Comparison of ENCODE assay signal across 8 cellular contexts in the genomic region with DNA sequence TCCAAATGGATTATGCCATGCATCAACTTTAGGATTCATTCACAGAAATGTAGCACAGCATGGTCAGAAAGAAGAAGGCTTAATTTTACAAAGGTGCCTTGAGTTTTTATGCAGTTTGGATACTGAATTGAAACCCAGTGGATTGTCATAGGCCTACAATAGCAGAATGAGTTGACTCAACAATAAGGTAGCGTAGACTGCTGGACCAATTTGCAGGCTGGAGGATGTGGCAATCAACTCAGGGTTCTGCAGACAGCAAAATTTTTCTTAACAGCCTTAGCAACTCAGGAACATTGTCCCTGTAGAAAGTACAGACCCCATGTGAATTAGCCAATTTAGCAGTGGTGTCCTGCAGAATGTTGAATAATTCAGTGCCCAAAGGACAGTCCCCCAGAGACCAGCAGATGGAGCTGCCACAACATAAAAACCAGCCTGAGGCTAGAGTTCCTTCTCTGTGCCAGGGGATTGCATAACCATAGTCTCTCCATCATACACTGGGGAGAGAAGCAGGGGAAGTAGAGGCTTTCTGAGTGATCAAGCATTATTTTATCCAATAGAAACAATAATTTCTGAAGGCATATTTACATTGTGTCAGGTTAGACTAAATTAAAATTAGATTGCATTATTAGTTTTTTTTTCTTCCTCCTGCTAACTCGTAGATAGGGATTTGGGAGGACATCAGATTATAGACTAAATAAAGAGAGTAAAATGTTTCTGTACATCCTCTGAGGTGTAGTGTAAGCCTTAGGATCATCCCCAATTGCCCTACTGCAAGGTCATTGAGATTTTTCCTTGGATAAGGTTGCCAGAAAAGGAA. TPM values are rescaled to one million over a fixed set of nuclear protein-coding genes. Genes with fewer than 3 reads are reported as not detected.
DNase-seq lines count a peak whose midpoint lies in the region; TF ChIP-seq lines count a peak whose summit lies in the region.

No MANE protein-coding gene starts in this region.

- H3K4me3 ChIP-seq in AG04450 (ENCODE audit: low read depth, low read length) (no peak overlapping the region), WERI-Rb-1 (ENCODE audit: low read depth, low read length) (no peak overlapping the region), fibroblast of the aortic adventitia (ENCODE audit: low read depth, low read length) (no peak overlapping the region)

- H3K4me1 Mint-ChIP-seq in neural crest cell = peaks cover 30% of the 10 kb centered on the region

- no peaks in the 10 kb centered on the region for H3K27me3 Mint-ChIP-seq in neural crest cell (ENCODE audit: low read depth)

- H3K27me3 ChIP-seq in AG04450 (ENCODE audit: control insufficient read depth, insufficient read depth, low read length) = no peaks in the 10 kb centered on the region
- no peaks in the 10 kb centered on the region for H3K27me3 ChIP-seq in WERI-Rb-1 (ENCODE audit: insufficient read depth, low read depth, severe bottlenecking)

- H3K36me3 Mint-ChIP-seq in neural crest cell (ENCODE audit: low read depth) = no peaks in the 10 kb centered on the region

- POLR2A ChIA-PET in AG04450 (lab: Yijun Ruan, JAX) (no interaction called here), GM10248 (lab: Yijun Ruan, JAX) (no interaction called here)

- peak; percentile 65 for TF ChIP-seq CTCF in AG04450 (IDR thresholded peaks at IDR 0.05; ENCODE audit: low read depth, low read length)
- peak; percentile 31 for TF ChIP-seq CTCF in GM10248 (IDR thresholded peaks at IDR 0.05; ENCODE audit: control extremely low read depth, extremely low read depth, low read depth, missing control alignments)
- TF ChIP-seq CTCF in WERI-Rb-1 (IDR thresholded peaks at IDR 0.05; ENCODE audit: low read depth, low read length) = peak; percentile 72
- TF ChIP-seq CTCF in fibroblast of the aortic adventitia (IDR thresholded peaks at IDR 0.05; ENCODE audit: insufficient read depth, low read length) = peak; percentile 66
- peak; percentile 63 for TF ChIP-seq CTCF in neural crest cell (conservative IDR thresholded peaks at IDR 0.05)

- no peaks in the 10 kb centered on the region for H3K9me3 Mint-ChIP-seq in neural crest cell

- H3K9me3 ChIP-seq in AG04450 (ENCODE audit: control insufficient read depth, insufficient read depth, low read length) = no peaks in the 10 kb centered on the region
- no peaks in the 10 kb centered on the region for H3K9me3 ChIP-seq in WERI-Rb-1 (ENCODE audit: severe bottlenecking)

- no peaks in the 10 kb centered on the region for H3K36me3 ChIP-seq in WERI-Rb-1

- no peak for DNase-seq in AG04450 (ENCODE audit: low read depth, low spot score)
- no peak for DNase-seq in GM10248 (ENCODE audit: extremely low spot score)
- peak; percentile 9 for DNase-seq in NCI-H1694 treated with DMSO at 0.1 percent for 48 hours (lab: John Stamatoyannopoulos, UW)
- peak; percentile 62 for DNase-seq in WERI-Rb-1
- DNase-seq in fibroblast of the aortic adventitia (ENCODE audit: low read depth) = peak; percentile 80
- peak; percentile 30 for DNase-seq in neural crest cell (ENCODE audit: low read depth, low spot score)
- DNase-seq in NK-92 treated with Interleukin-12 subunit alpha and Interleukin-12 subunit beta, amount 100 ng/mL, for 24 hours (lab: John Stamatoyannopoulos, UW) = no peak
- DNase-seq in NCI-H187 treated with DMSO at 0.1 percent for 48 hours (lab: John Stamatoyannopoulos, UW) = no peak

- H3K27ac Mint-ChIP-seq in neural crest cell (ENCODE audit: unreplicated experiment) = no peak overlapping the region

- CTCF ChIA-PET in AG04450 (lab: Charles Lee) (interaction anchor here (0.6 to 5.8 kb wide), 9 partner anchors 15 to 495 kb away, joined by 3 to 88 read pairs (median 7); a partner anchor contains a TSS), GM10248 (lab: Yijun Ruan, JAX) (interaction anchor here (1.0 to 2.4 kb wide), 6 partner anchors 12 to 325 kb away, joined by 3 to 10 read pairs (median 7); no protein-coding TSS in a partner anchor)

- H3K4me3 Mint-ChIP-seq in neural crest cell = peak overlapping the region; percentile 10

- H3K27ac ChIP-seq in AG04450 (ENCODE audit: low read depth, low read length) (no peak overlapping the region), WERI-Rb-1 (no peak overlapping the region)

RNA-seq across cellular contexts. Expression of a gene that starts 20.3 kb away (rescaled TPM):
- 63.3 and 69.1 TPM in 2 replicates for polyA plus RNA-seq in AG04450 (2011; rRNA removed)
- 36.0 and 40.3 TPM in 2 replicates for polyA minus RNA-seq in AG04450 (2011; rRNA and poly(A)+ RNA removed)
- 26.6 and 49.1 TPM in 2 replicates for total RNA-seq in fibroblast of the aortic adventitia (ENCODE audit: low replicate concordance)
- 47.2 and 58.9 TPM in 2 replicates for total RNA-seq in neural crest cell

RNA-seq across cellular contexts. Expression of a gene that starts 47.8 kb away (rescaled TPM):
- 8.7 and 11.2 TPM in 2 replicates for polyA plus RNA-seq in AG04450 (2011; rRNA removed)
- 24.9 and 30.7 TPM in 2 replicates for polyA minus RNA-seq in AG04450 (2011; rRNA and poly(A)+ RNA removed)
- total RNA-seq in fibroblast of the aortic adventitia (ENCODE audit: low replicate concordance) (5.2 and 19.0 TPM in 2 replicates), neural crest cell (37.5 and 40.4 TPM in 2 replicates)

Comparison
In these comparisons a context has a peak if more than half of its experiments do, and no peak if none do; other contexts are left out.
1. DNase-seq: peak in NCI-H1694 treated with DMSO at 0.1 percent for 48 hours (single experiment), WERI-Rb-1 (single experiment), fibroblast of the aortic adventitia (single experiment) and neural crest cell (single experiment); none in AG04450 (single experiment), GM10248 (single experiment), NK-92 treated with Interleukin-12 subunit alpha and Interleukin-12 subunit beta, amount 100 ng/mL, for 24 hours (single experiment) and NCI-H187 treated with DMSO at 0.1 percent for 48 hours (single experiment).
2. Peak in every context shown above with its lines, with median percentiles within 50 percentile points of each other: CTCF ChIP-seq.